In the genomic region with DNA sequence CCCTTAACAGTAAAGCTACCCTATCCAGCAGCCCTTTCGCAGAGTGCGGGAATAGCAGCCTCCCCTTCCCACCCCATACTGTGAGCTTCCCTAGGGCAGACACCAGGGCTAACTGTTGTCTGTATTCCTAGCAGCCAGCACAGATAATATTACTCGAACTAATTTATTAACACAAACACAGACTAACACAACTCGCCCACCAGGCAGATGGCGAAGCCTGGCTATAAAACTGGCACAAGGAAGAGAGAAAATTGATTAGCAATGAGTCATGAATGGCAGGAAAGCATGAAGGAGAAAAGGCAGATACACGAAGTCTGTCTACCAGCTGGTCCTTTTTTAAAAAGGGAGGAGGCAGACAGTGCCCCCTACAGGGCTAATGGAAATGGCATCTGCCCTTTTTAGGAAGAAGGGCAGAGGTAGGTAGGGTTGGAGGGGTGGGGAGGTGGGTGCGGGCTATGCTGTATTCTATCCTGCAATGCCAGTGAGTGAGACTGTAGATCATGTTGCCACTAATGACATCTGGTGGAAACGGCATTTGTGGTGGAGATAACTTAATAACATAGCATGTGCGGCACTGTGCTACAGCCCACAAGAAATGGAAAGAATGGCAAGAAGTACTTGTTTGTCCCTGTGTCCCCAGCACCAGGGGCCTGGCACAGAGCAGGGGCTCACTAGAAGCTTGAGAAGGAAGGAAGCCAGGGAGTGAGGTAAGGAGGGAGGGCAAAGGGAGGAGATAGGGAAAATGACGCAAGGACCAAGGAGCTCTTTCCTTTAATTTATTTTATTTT, we compare ENCODE assay signal across 8 cellular contexts. TPM values are rescaled to one million over a fixed set of nuclear protein-coding genes. Genes with fewer than 3 reads are reported as not detected.
DNase-seq lines count a peak whose midpoint lies in the region; ATAC-seq and TF ChIP-seq lines count a peak whose summit lies in the region.

No MANE protein-coding gene starts in this region.

- peak; percentile 68 for TF ChIP-seq CTCF in WTC11 (IDR thresholded peaks at IDR 0.05)
- peak; percentile 79 for TF ChIP-seq CTCF in liver (IDR thresholded peaks at IDR 0.05; ENCODE audit: low read depth, low read length, missing input control)

- TF ChIP-seq RAD21 in liver (IDR thresholded peaks at IDR 0.05): peak; percentile 85

- H3K27ac ChIP-seq in liver (ENCODE audit: low read depth in 1 of 2, low read length in 2 of 2): peak overlapping the region in 1 of 2 donors; percentile 41

- ATAC-seq in WTC11 (peak; percentile 78), GM21390 (IDR thresholded peaks at IDR 0.05; ENCODE audit: unreplicated experiment) (no peak)

- H3K27me3 Mint-ChIP-seq in WTC11 (ENCODE audit: low read depth): peaks cover 5% of the 10 kb centered on the region

- CTCF ChIA-PET in WTC11 (lab: Charles Lee): interaction anchor here (0.5 to 11.3 kb wide), 49 partner anchors 9 to 1161 kb away, joined by 3 to 515 read pairs (median 4); a partner anchor contains a TSS

- no peaks in the 10 kb centered on the region for H3K36me3 ChIP-seq in liver (ENCODE audit: control insufficient read depth in 4 of 4, insufficient read depth in 3 of 4, low read depth in 1 of 4, low read length in 3 of 4)

- H3K27ac Mint-ChIP-seq in WTC11: no peak overlapping the region

- DNase-seq in NCI-H345 (lab: John Stamatoyannopoulos, UW) (peak; percentile 43), NCI-H345 treated with DMSO at 0.1 percent for 48 hours (lab: John Stamatoyannopoulos, UW; ENCODE audit: unreplicated experiment) (no peak), NCI-H2171 treated with DMSO at 0.1 percent for 48 hours (lab: John Stamatoyannopoulos, UW) (peak; percentile 96), WTC11 (ENCODE audit: low spot score) (peak; percentile 82), cerebellar cortex (ENCODE audit: low spot score) (peak; percentile 41)
- DNase-seq in stimulated activated CD8-positive, alpha-beta memory T cell treated with anti-CD3 and anti-CD28 coated beads, Interleukin-15, amount 100 ng/mL, for 24 hours (ENCODE audit: low read depth): peak; percentile 11

- peaks cover 12% of the 10 kb centered on the region for H3K4me1 Mint-ChIP-seq in WTC11

- POLR2A ChIA-PET in WTC11 (lab: Charles Lee): interaction anchor here (0.5 to 5.8 kb wide), 3 partner anchors 12 to 91 kb away, joined by 3 to 46 read pairs (median 5); a partner anchor contains a TSS

- H3K36me3 Mint-ChIP-seq in WTC11: no peaks in the 10 kb centered on the region

- no peak overlapping the region for H3K9ac ChIP-seq in liver (ENCODE audit: low read depth in 1 of 2, low read length in 2 of 2)

- no peaks in the 10 kb centered on the region for H3K9me3 ChIP-seq in liver (ENCODE audit: control insufficient read depth in 4 of 4, low read length in 3 of 4)

- H3K4me1 ChIP-seq in liver (ENCODE audit: control insufficient read depth in 4 of 4, insufficient read depth in 4 of 4, low read length in 3 of 4): peaks cover 5 to 31% (median 23%) of the 10 kb centered on the region in 4 donors

- H3K27me3 ChIP-seq in liver (ENCODE audit: control insufficient read depth in 4 of 4, insufficient read depth in 4 of 4, low read length in 3 of 4): no peaks in the 10 kb centered on the region

- WGBS in liver: 48% methylated on average over 10 of the region's 10 CpGs

- no peak overlapping the region for H3K4me3 Mint-ChIP-seq in WTC11

- H3K4me3 ChIP-seq in liver (ENCODE audit: low read depth in 1 of 3, low read length in 3 of 3): no peak overlapping the region

- H3K9me3 Mint-ChIP-seq in WTC11: no peaks in the 10 kb centered on the region

TF ChIP-seq in WTC11, 78 proteins besides CTCF, POLR2A, EP300 and RAD21 (continues in another document):
- TF ChIP-seq, protein P1, sequence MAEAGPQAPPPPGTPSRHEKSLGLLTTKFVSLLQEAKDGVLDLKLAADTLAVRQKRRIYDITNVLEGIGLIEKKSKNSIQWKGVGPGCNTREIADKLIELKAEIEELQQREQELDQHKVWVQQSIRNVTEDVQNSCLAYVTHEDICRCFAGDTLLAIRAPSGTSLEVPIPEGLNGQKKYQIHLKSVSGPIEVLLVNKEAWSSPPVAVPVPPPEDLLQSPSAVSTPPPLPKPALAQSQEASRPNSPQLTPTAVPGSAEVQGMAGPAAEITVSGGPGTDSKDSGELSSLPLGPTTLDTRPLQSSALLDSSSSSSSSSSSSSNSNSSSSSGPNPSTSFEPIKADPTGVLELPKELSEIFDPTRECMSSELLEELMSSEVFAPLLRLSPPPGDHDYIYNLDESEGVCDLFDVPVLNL (CRISPR knock-in tag; IDR thresholded peaks at IDR 0.05; ENCODE audit: borderline replicate concordance, low read depth): no peak
- TF ChIP-seq, protein P2, sequence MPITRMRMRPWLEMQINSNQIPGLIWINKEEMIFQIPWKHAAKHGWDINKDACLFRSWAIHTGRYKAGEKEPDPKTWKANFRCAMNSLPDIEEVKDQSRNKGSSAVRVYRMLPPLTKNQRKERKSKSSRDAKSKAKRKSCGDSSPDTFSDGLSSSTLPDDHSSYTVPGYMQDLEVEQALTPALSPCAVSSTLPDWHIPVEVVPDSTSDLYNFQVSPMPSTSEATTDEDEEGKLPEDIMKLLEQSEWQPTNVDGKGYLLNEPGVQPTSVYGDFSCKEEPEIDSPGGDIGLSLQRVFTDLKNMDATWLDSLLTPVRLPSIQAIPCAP (CRISPR knock-in tag; IDR thresholded peaks at IDR 0.05): no peak
- no peak for TF ChIP-seq ZNF138 (CRISPR knock-in tag; conservative IDR thresholded peaks at IDR 0.05)
- TF ChIP-seq MXD4 (CRISPR knock-in tag; IDR thresholded peaks at IDR 0.05; ENCODE audit: borderline replicate concordance): no peak
- no peak for TF ChIP-seq IRF2 (CRISPR knock-in tag; IDR thresholded peaks at IDR 0.05; ENCODE audit: borderline replicate concordance, low read depth)
- TF ChIP-seq ZNF416 (CRISPR knock-in tag; IDR thresholded peaks at IDR 0.05): no peak

TF ChIP-seq in liver, 16 proteins besides CTCF, POLR2A, EP300 and RAD21:
- no peak for TF ChIP-seq FOXA1 (IDR thresholded peaks at IDR 0.05)
- peak; percentile 4 to 10 for TF ChIP-seq HNF4A (conservative IDR thresholded peaks at IDR 0.05)
- TF ChIP-seq, protein P3, sequence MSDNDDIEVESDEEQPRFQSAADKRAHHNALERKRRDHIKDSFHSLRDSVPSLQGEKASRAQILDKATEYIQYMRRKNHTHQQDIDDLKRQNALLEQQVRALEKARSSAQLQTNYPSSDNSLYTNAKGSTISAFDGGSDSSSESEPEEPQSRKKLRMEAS (IDR thresholded peaks at IDR 0.05): no peak
- TF ChIP-seq JUND (IDR thresholded peaks at IDR 0.05): peak; percentile 62 to 68
- TF ChIP-seq, protein P4, sequence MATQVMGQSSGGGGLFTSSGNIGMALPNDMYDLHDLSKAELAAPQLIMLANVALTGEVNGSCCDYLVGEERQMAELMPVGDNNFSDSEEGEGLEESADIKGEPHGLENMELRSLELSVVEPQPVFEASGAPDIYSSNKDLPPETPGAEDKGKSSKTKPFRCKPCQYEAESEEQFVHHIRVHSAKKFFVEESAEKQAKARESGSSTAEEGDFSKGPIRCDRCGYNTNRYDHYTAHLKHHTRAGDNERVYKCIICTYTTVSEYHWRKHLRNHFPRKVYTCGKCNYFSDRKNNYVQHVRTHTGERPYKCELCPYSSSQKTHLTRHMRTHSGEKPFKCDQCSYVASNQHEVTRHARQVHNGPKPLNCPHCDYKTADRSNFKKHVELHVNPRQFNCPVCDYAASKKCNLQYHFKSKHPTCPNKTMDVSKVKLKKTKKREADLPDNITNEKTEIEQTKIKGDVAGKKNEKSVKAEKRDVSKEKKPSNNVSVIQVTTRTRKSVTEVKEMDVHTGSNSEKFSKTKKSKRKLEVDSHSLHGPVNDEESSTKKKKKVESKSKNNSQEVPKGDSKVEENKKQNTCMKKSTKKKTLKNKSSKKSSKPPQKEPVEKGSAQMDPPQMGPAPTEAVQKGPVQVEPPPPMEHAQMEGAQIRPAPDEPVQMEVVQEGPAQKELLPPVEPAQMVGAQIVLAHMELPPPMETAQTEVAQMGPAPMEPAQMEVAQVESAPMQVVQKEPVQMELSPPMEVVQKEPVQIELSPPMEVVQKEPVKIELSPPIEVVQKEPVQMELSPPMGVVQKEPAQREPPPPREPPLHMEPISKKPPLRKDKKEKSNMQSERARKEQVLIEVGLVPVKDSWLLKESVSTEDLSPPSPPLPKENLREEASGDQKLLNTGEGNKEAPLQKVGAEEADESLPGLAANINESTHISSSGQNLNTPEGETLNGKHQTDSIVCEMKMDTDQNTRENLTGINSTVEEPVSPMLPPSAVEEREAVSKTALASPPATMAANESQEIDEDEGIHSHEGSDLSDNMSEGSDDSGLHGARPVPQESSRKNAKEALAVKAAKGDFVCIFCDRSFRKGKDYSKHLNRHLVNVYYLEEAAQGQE (IDR thresholded peaks at IDR 0.05): no peak
TF ChIP-seq in liver: peak in this region for 2.

RNA-seq across cellular contexts. Expression of a gene that starts 30.6 kb away (rescaled TPM):
- total RNA-seq in WTC11 (2021) (65.7 to 73.4 TPM (median 65.8 TPM) in 3 replicates), liver (10 to 100 TPM; 13.6 to 46.9 TPM)
- polyA plus RNA-seq in liver: 10 to 100 TPM; 14.6 to 25.0 TPM
